9 cellular contexts compared by ENCODE assay signal in the genomic region with DNA sequence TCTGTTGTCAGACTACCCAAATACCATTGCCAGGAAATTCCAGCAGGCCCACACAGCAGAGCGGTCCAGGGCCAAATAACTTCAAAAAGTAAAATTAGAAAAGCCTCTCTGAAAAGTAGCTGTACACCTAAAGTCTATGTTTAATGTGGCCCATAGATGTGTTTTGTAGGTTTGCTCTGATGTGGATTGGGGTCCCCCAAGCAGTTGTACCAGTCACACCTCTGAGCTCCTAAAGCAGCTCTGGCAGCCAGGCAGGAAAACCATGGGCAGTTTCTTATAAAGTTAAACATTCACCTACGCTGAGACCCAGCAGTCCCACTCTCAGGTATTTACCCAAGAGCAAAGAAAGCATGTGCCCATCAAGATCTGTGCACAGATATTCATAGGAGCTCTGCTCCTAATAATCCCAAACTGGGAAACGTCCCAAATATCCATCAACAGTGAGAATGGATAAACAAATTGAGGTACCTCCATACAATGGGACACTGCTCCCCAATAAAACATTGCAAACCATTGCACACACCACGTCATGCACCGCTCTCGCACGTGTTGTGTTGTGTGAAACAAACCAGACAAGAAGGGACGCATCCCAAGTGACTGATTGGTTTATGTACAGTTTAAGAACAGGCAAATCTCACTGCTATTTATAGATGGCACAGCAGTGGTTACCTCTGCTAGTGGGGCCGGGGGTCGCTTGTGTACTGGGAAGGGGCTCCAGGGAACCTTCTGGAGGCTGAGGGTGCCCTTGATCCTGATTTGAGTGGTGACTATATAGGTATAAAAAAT. TPM values are rescaled to one million over a fixed set of nuclear protein-coding genes. Genes with fewer than 3 reads are reported as not detected.
DNase-seq lines count a peak whose midpoint lies in the region; ATAC-seq and TF ChIP-seq lines count a peak whose summit lies in the region.
"Had no signal": no experiment of that assay in that cellular context is flagged by ENCODE, and none has a peak within 500 bp of the region (broad histone marks: within the 10 kb centered on the region; RNA-seq: fewer than 3 reads in every experiment).

No MANE protein-coding gene starts in this region.

- H3K4me1 ChIP-seq in adipocyte (ENCODE audit: control insufficient read depth, insufficient read depth, low read length) = peaks cover 14% of the 10 kb centered on the region
- peaks cover 16% of the 10 kb centered on the region for H3K4me1 ChIP-seq in testis

- H3K9me3 ChIP-seq in adipocyte (ENCODE audit: control insufficient read depth, low read length) = no peaks in the 10 kb centered on the region
- H3K9me3 ChIP-seq in testis = no peaks in the 10 kb centered on the region

- no peak overlapping the region for H3K9ac ChIP-seq in adipocyte (ENCODE audit: low read length)

- no peaks in the 10 kb centered on the region for H3K36me3 Mint-ChIP-seq in naive B cell

- H3K4me1 Mint-ChIP-seq in naive B cell = peaks cover 40 to 75% (median 61%) of the 10 kb centered on the region in 3 donors

- intact Hi-C loops in testis (cut with DNase I; ENCODE audit: low total_unique reads) = no loop called here

- H3K4me3 ChIP-seq in GM12865 (ENCODE audit: low read depth, low read length) (peak overlapping the region; percentile 37; the same call in 1 of the 2 replicates), adipocyte (ENCODE audit: low read length) (peak overlapping the region; percentile 6), testis (no peak overlapping the region)

- H3K27me3 ChIP-seq in adipocyte (replicated peaks; ENCODE audit: control insufficient read depth, insufficient read depth, low read length) (peaks cover 4% of the 10 kb centered on the region), testis (no peaks in the 10 kb centered on the region)

- TF ChIP-seq POLR2A in testis (IDR thresholded peaks at IDR 0.05) = no peak

- peak overlapping the region; percentile 36 to 97 (median 95) for H3K27ac Mint-ChIP-seq in naive B cell

- no peak for TF ChIP-seq CTCF in GM12865 (IDR thresholded peaks at IDR 0.05; ENCODE audit: insufficient read depth, low read depth, low read length, missing control alignments)
- no peak for TF ChIP-seq CTCF in testis (IDR thresholded peaks at IDR 0.05)

- H3K36me3 ChIP-seq in adipocyte (ENCODE audit: control insufficient read depth, insufficient read depth, low read length, severe bottlenecking) (no peaks in the 10 kb centered on the region), testis (ENCODE audit: low read depth, missing control alignments) (no peaks in the 10 kb centered on the region)

- peak overlapping the region; percentile 59 to 89 (median 82) for H3K4me3 Mint-ChIP-seq in naive B cell

- H3K27me3 Mint-ChIP-seq in naive B cell = no peaks in the 10 kb centered on the region

- peak; percentile 42 for DNase-seq in GM12865 (ENCODE audit: low read depth)
- DNase-seq in adipocyte (ENCODE audit: low read depth) = no peak
- peak; percentile 23 for DNase-seq in naive B cell
- no peak for DNase-seq in NCI-H446 treated with DMSO at 0.1 percent for 48 hours (lab: John Stamatoyannopoulos, UW)
- DNase-seq in testis = no peak
- DNase-seq in NCI-H524 treated with DMSO at 0.1 percent for 48 hours (lab: John Stamatoyannopoulos, UW) = no peak

- peak; percentile 25 for ATAC-seq in HG02885 (IDR thresholded peaks at IDR 0.05; ENCODE audit: poor library complexity, unreplicated experiment)
- peak in 1 of 2 donors; percentile 10 for ATAC-seq in naive B cell (ENCODE audit: low read depth in 2 of 2)
- no peak for ATAC-seq in HG03520 (IDR thresholded peaks at IDR 0.05; ENCODE audit: unreplicated experiment)

- H3K27ac ChIP-seq in testis = no peak overlapping the region

- 62 to 65% methylated on average over 10 of the region's 10 CpGs for WGBS in testis, 2 donors

- H3K9me3 Mint-ChIP-seq in naive B cell = no peaks in the 10 kb centered on the region

RNA-seq across cellular contexts. Expression of a gene that starts 15.8 kb away (rescaled TPM):
- polyA plus RNA-seq in naive B cell (ENCODE audit: low read depth in 6 of 6) (not detected), testis (ENCODE audit: insufficient read depth, low read depth, low replicate concordance) (15,171 TPM)
- over 10,000 TPM in 1 of 2 donors, 1,000 to 10,000 TPM in 1; 7,819 to 32,936 TPM for total RNA-seq in testis
- total RNA-seq: kidney epithelial cell had no signal

RNA-seq across cellular contexts. Expression of a gene that starts 20.6 kb away (rescaled TPM):
- not detected for polyA plus RNA-seq in naive B cell (ENCODE audit: low read depth in 6 of 6)
- over 10,000 TPM in 1 of 2 donors, 1,000 to 10,000 TPM in 1; 3,179 to 16,461 TPM for total RNA-seq in testis
- polyA plus RNA-seq in testis (ENCODE audit: insufficient read depth, low read depth, low replicate concordance) = 12,441 TPM
- total RNA-seq: kidney epithelial cell had no signal

RNA-seq across cellular contexts. Expression of a gene that starts 23.5 kb away (rescaled TPM):
- polyA plus RNA-seq in naive B cell (ENCODE audit: low read depth in 6 of 6) (not detected), testis (ENCODE audit: insufficient read depth, low read depth, low replicate concordance) (51.1 TPM)
- 100 to 1,000 TPM; 109 to 383 TPM for total RNA-seq in testis
- total RNA-seq: kidney epithelial cell had no signal

RNA-seq across cellular contexts. Expression of a gene that starts 27.8 kb away (rescaled TPM):
- not detected for polyA plus RNA-seq in naive B cell (ENCODE audit: low read depth in 6 of 6)
- total RNA-seq in testis = 10 to 100 TPM; 10.2 to 29.8 TPM
- polyA plus RNA-seq in testis (ENCODE audit: insufficient read depth, low read depth, low replicate concordance) = 38.4 TPM
- total RNA-seq: kidney epithelial cell had no signal

RNA-seq across cellular contexts. Expression of a gene that starts 40.9 kb away (rescaled TPM):
- polyA plus RNA-seq in naive B cell (ENCODE audit: low read depth in 6 of 6) (10 to 100 TPM; 19.8 to 62.0 (median 32.5) TPM), testis (ENCODE audit: insufficient read depth, low read depth, low replicate concordance) (3.6 TPM)
- total RNA-seq in testis = 10 to 100 TPM; 10.7 to 16.8 TPM

Comparison
In these comparisons a context has a peak if more than half of its experiments do, and no peak if none do; other contexts are left out.
1. DNase-seq: peak in GM12865 (single experiment) and naive B cell (single experiment); none in adipocyte (single experiment), NCI-H446 treated with DMSO at 0.1 percent for 48 hours (single experiment), testis (single experiment) and NCI-H524 treated with DMSO at 0.1 percent for 48 hours (single experiment).
2. H3K4me3 ChIP-seq: peak in GM12865 (single experiment) and adipocyte (single experiment); none in testis (0 of 2).
3. RNA of a gene that starts 15.8 kb away (polyA plus RNA-seq): 15,171 TPM in testis (single experiment); not detected in naive B cell; every median in the first group is over 1,000 times any median in the second.
4. RNA of a gene that starts 20.6 kb away (polyA plus RNA-seq): 12,441 TPM in testis (single experiment); not detected in naive B cell; every median in the first group is over 1,000 times any median in the second.
5. RNA of a gene that starts 23.5 kb away (polyA plus RNA-seq): 51.1 TPM in testis (single experiment); not detected in naive B cell; every median in the first group is over 10 times any median in the second.